ENCODE assay signal across 18 cellular contexts in genomic region chr20:54347216-54347833, GRCh38.
"Had no signal": no experiment of that assay in that cellular context is flagged by ENCODE, and none has a peak within 500 bp of the region (broad histone marks: within the 10 kb centered on the region; RNA-seq: fewer than 3 reads in every experiment).

No MANE protein-coding gene starts in this region.

- H3K4me3 Mint-ChIP-seq: activated naive CD4-positive, alpha-beta T cell treated with anti-CD3 and anti-CD28 coated beads, Interleukin-2, amount 50 U/mL, for 24 hours; dendritic cell treated with granulocyte-macrophage colony-stimulating factor and Interleukin-4, amounts not matched to agents 40 ng/mL and 50 ng/mL, for 4 days; immature natural killer cell; naive thymus-derived CD8-positive, alpha-beta T cell; stimulated activated effector memory CD8-positive, alpha-beta T cell treated with anti-CD3 and anti-CD28 coated beads, Interleukin-12 subunit alpha, Interleukin-12 subunit beta, amount 100 ng/mL, for 72 hours; T-cell had no signal

- H3K27ac Mint-ChIP-seq: activated naive CD4-positive, alpha-beta T cell treated with anti-CD3 and anti-CD28 coated beads, Interleukin-2, amount 50 U/mL, for 24 hours; dendritic cell treated with granulocyte-macrophage colony-stimulating factor and Interleukin-4, amounts not matched to agents 40 ng/mL and 50 ng/mL, for 4 days; immature natural killer cell; naive thymus-derived CD8-positive, alpha-beta T cell; stimulated activated effector memory CD8-positive, alpha-beta T cell treated with anti-CD3 and anti-CD28 coated beads, Interleukin-12 subunit alpha, Interleukin-12 subunit beta, amount 100 ng/mL, for 72 hours; T-cell had no signal

- H3K27me3 Mint-ChIP-seq: dendritic cell treated with granulocyte-macrophage colony-stimulating factor and Interleukin-4, amounts not matched to agents 40 ng/mL and 50 ng/mL, for 4 days had no signal

- H3K4me2 ChIP-seq: smooth muscle cell had no signal

- H3K4me1 ChIP-seq: breast epithelium, right lobe of liver had no signal

- H3K9me3 ChIP-seq: ascending aorta, breast epithelium, esophagus muscularis mucosa, psoas muscle, right lobe of liver had no signal

- H3K9me3 Mint-ChIP-seq: activated naive CD4-positive, alpha-beta T cell treated with anti-CD3 and anti-CD28 coated beads, Interleukin-2, amount 50 U/mL, for 24 hours; immature natural killer cell had no signal

- H3K36me3 ChIP-seq: ascending aorta, breast epithelium, esophagus muscularis mucosa, right lobe of liver had no signal

- DNase-seq: activated CD4-positive, alpha-beta T cell treated with anti-CD3 and anti-CD28 coated beads, Interleukin-2, amount 50 U/mL, for 4 hours; activated CD4-positive, CD25-positive, alpha-beta regulatory T cell treated with anti-CD3 and anti-CD28 coated beads, Interleukin-2, amount 50 U/mL, for 72 hours; activated gamma-delta T cell; effector CD8-positive, alpha-beta T cell; immature natural killer cell; mesendoderm; naive thymus-derived CD8-positive, alpha-beta T cell; psoas muscle; right lobe of liver; stimulated activated CD4-positive, alpha-beta T cell treated with anti-CD3 and anti-CD28 coated beads, Interleukin-4, amount 100 ng/mL, for 24 hours; T-cell had no signal

- H3K4me3 ChIP-seq: ascending aorta, breast epithelium, esophagus muscularis mucosa, psoas muscle, right lobe of liver, smooth muscle cell had no signal

- H3K36me3 Mint-ChIP-seq: immature natural killer cell; naive thymus-derived CD8-positive, alpha-beta T cell; stimulated activated effector memory CD8-positive, alpha-beta T cell treated with anti-CD3 and anti-CD28 coated beads, Interleukin-12 subunit alpha, Interleukin-12 subunit beta, amount 100 ng/mL, for 72 hours had no signal

- H3K27ac ChIP-seq: ascending aorta, breast epithelium, esophagus muscularis mucosa, psoas muscle, right lobe of liver had no signal

- H3K27me3 ChIP-seq: ascending aorta, breast epithelium, esophagus muscularis mucosa, right lobe of liver had no signal

- ATAC-seq: naive thymus-derived CD8-positive, alpha-beta T cell; psoas muscle; stimulated activated effector memory CD8-positive, alpha-beta T cell treated with anti-CD3 and anti-CD28 coated beads, Interleukin-12 subunit alpha, Interleukin-12 subunit beta, amount 100 ng/mL, for 72 hours; T-cell had no signal

- H3K4me1 Mint-ChIP-seq: activated naive CD4-positive, alpha-beta T cell treated with anti-CD3 and anti-CD28 coated beads, Interleukin-2, amount 50 U/mL, for 24 hours; immature natural killer cell; naive thymus-derived CD8-positive, alpha-beta T cell; stimulated activated effector memory CD8-positive, alpha-beta T cell treated with anti-CD3 and anti-CD28 coated beads, Interleukin-12 subunit alpha, Interleukin-12 subunit beta, amount 100 ng/mL, for 72 hours; T-cell had no signal
